8 cellular contexts compared by ENCODE assay signal in genomic region chr17:43591750-43592562, GRCh38. TPM values are rescaled to one million over a fixed set of nuclear protein-coding genes. Genes with fewer than 3 reads are reported as not detected.
DNase-seq lines count a peak whose midpoint lies in the region; ATAC-seq, FAIRE-seq and TF ChIP-seq lines count a peak whose summit lies in the region.

No MANE protein-coding gene starts in this region.

- CTCF ChIA-PET in MCF 10A (lab: Yijun Ruan, JAX) = interaction anchor here (0.8 to 2.4 kb wide), 2 partner anchors 16 to 84 kb away, joined by 3 to 11 read pairs; no protein-coding TSS in a partner anchor

- H3K9me3 ChIP-seq in kidney (ENCODE audit: control insufficient read depth in 1 of 2, low read length in 2 of 2) (no peaks in the 10 kb centered on the region), skeletal muscle tissue (ENCODE audit: control insufficient read depth in 3 of 3, low read length in 3 of 3) (no peaks in the 10 kb centered on the region)

- no peaks in the 10 kb centered on the region for H3K36me3 Mint-ChIP-seq in MCF 10A (ENCODE audit: insufficient read depth, unreplicated experiment)
- H3K36me3 Mint-ChIP-seq in endothelial cell (ENCODE audit: low read depth, unreplicated experiment) = no peaks in the 10 kb centered on the region

- H3K27ac Mint-ChIP-seq in MCF 10A (ENCODE audit: low read depth, unreplicated experiment) (no peak overlapping the region), endothelial cell (ENCODE audit: unreplicated experiment) (no peak overlapping the region)

- H3K4me1 ChIP-seq in kidney (ENCODE audit: control insufficient read depth in 1 of 2, insufficient read depth in 1 of 2, low read depth in 1 of 2, low read length in 2 of 2) (peaks cover 0 to 8% of the 10 kb centered on the region in 2 donors), skeletal muscle tissue (ENCODE audit: control insufficient read depth in 3 of 3, insufficient read depth in 3 of 3, low read length in 3 of 3) (peaks cover 19 to 25% (median 19%) of the 10 kb centered on the region in 3 donors)

- H3K9me3 Mint-ChIP-seq in MCF 10A (ENCODE audit: unreplicated experiment) (no peaks in the 10 kb centered on the region), endothelial cell (ENCODE audit: unreplicated experiment) (no peaks in the 10 kb centered on the region)

- H3K9ac ChIP-seq in kidney (ENCODE audit: low read length in 2 of 2) = no peak overlapping the region
- H3K9ac ChIP-seq in skeletal muscle tissue (ENCODE audit: low read depth in 1 of 3, low read length in 3 of 3) = peak overlapping the region; percentile 12 to 71 (median 41)

- POLR2A ChIA-PET in MCF 10A (lab: Yijun Ruan, JAX) = interaction anchor here (0.6 to 1.7 kb wide), 2 partner anchors 17 to 23 kb away, joined by 4 to 5 read pairs; no protein-coding TSS in a partner anchor

- no TSS peak for BruUV-seq in MCF 10A (replicated peaks; lab: Mats Ljungman, UMichigan)

- H3K4me1 Mint-ChIP-seq in MCF 10A (ENCODE audit: insufficient read depth, unreplicated experiment) (peaks cover 6% of the 10 kb centered on the region), endothelial cell (ENCODE audit: unreplicated experiment) (peaks cover 4% of the 10 kb centered on the region)

- no peaks in the 10 kb centered on the region for H3K36me3 ChIP-seq in kidney (ENCODE audit: control insufficient read depth in 1 of 2, insufficient read depth in 2 of 2, low read length in 2 of 2)
- H3K36me3 ChIP-seq in skeletal muscle tissue (ENCODE audit: control insufficient read depth in 3 of 3, insufficient read depth in 3 of 3, low read length in 3 of 3) = no peaks in the 10 kb centered on the region

- H3K27ac ChIP-seq in kidney (ENCODE audit: low read depth in 2 of 2, low read length in 2 of 2) (peak overlapping the region; percentile 55 to 65), skeletal muscle tissue (ENCODE audit: low read depth, low read length) (peak overlapping the region; percentile 89)

- TF ChIP-seq CTCF in MCF 10A (IDR thresholded peaks at IDR 0.05; ENCODE audit: unreplicated experiment) (no peak), kidney (IDR thresholded peaks at IDR 0.05; ENCODE audit: borderline replicate concordance, extremely low read depth, insufficient read depth) (no peak), endothelial cell (IDR thresholded peaks at IDR 0.05; ENCODE audit: unreplicated experiment) (no peak)

- H3K4me3 ChIP-seq in kidney (ENCODE audit: low read length in 2 of 2) (no peak overlapping the region), skeletal muscle tissue (ENCODE audit: low read length in 3 of 3) (peak overlapping the region in 1 of 3 donors; percentile 40)

- DNase-seq in GOT3 (lab: John Stamatoyannopoulos, UW) (peak; percentile 31), MCF 10A (ENCODE audit: unreplicated experiment) (peak; percentile 62), kidney (peak; percentile 86), C1 segment of cervical spinal cord (lab: John Stamatoyannopoulos, UW) (no peak), endothelial cell (ENCODE audit: low spot score) (no peak), NCI-H774 (lab: John Stamatoyannopoulos, UW) (no peak)

- FAIRE-seq in kidney (lab: Jason Lieb, UNC) = no peak

- no peaks in the 10 kb centered on the region for H3K27me3 Mint-ChIP-seq in MCF 10A (ENCODE audit: insufficient read depth, unreplicated experiment)
- peaks cover 3% of the 10 kb centered on the region for H3K27me3 Mint-ChIP-seq in endothelial cell (ENCODE audit: unreplicated experiment)

- H3K4me3 Mint-ChIP-seq in MCF 10A (ENCODE audit: unreplicated experiment) = no peak overlapping the region
- H3K4me3 Mint-ChIP-seq in endothelial cell (ENCODE audit: unreplicated experiment) = no peak overlapping the region

- no peak for ATAC-seq in HG02623 (IDR thresholded peaks at IDR 0.05; ENCODE audit: unreplicated experiment)

- H3K27me3 ChIP-seq in skeletal muscle tissue (ENCODE audit: control insufficient read depth in 3 of 3, insufficient read depth in 3 of 3, low read length in 3 of 3) = peaks cover 0 to 3% (median 0%) of the 10 kb centered on the region in 3 donors

- intact Hi-C loops in MCF 10A (cut with micrococcal nuclease) = no loop called here
- intact Hi-C loops in kidney (cut with DNase I) = no loop called here

RNA-seq across cellular contexts. Expression of gene ETV4, which starts 45.8 kb away (rescaled TPM):
- total RNA-seq in MCF 10A (2022) = 23.5 and 31.6 TPM in 2 replicates
- total RNA-seq in kidney = 6.8 TPM
- polyA plus RNA-seq in kidney (ENCODE audit: insufficient read depth, low read depth, low replicate concordance) = 2.5 TPM
- total RNA-seq in skeletal muscle tissue = 1.6 TPM
- 37.1 TPM for total RNA-seq in endothelial cell (ENCODE audit: unreplicated experiment)

Comparison
In these comparisons a context has a peak if more than half of its experiments do, and no peak if none do; other contexts are left out.
1. DNase-seq: peak in GOT3 (single experiment), MCF 10A (single experiment) and kidney (single experiment); none in C1 segment of cervical spinal cord (0 of 14), endothelial cell (single experiment) and NCI-H774 (single experiment).
2. H3K9ac ChIP-seq: peak in skeletal muscle tissue (3 of 3); none in kidney (0 of 2).